In the genomic region with DNA sequence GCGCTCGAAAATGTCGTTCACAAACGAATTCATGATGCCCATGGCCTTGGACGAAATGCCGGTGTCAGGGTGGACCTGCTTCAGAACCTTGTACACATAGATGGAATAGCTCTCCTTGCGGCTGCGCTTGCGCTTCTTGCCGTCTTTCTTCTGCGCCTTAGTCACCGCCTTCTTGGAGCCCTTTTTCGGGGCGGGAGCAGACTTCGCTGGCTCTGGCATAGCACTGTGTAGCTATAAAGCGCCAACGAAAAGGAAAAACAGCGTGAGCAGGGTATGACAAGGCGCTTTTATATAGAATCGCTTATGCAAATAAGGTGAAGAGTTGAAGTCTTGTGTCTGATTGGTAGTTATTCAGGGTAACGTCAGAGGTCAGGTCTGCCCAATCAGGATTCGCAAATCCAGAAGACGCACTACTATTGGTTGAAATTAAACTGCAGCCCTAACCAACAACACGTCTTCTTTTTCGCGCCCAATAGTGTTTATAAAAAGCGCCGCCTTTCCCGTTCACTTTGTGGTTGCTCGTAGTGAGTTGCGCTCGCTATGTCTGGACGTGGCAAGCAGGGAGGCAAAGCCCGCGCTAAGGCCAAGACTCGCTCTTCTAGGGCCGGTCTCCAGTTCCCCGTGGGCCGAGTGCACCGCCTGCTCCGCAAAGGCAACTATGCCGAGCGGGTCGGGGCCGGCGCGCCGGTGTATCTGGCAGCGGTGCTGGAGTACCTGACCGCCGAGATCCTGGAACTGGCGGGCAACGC, we compare ENCODE assay signal across 8 cellular contexts.
DNase-seq lines count a peak whose midpoint lies in the region; ATAC-seq and TF ChIP-seq lines count a peak whose summit lies in the region.

No MANE protein-coding gene starts in this region.

- H3K4me3 ChIP-seq in AG10803 (ENCODE audit: low read length) = peak overlapping the region; percentile 70

- DNase-seq in AG10803 (ENCODE audit: low read depth) = peak; percentile 100
- peak; percentile 98 for DNase-seq in NCI-H345 treated with DMSO at 0.1 percent for 48 hours (lab: John Stamatoyannopoulos, UW; ENCODE audit: unreplicated experiment)
- DNase-seq in kidney glomerular epithelial cell (lab: John Stamatoyannopoulos, UW) = peak; percentile 99
- DNase-seq in stimulated activated CD4-positive, alpha-beta T cell treated with anti-CD3 and anti-CD28 coated beads, Interleukin-15, amount 100 ng/mL, for 48 hours (ENCODE audit: low read depth in 2 of 2) = peak; percentile 80 to 89

- 0 out of 2 replicates have a peak, but pooled peaks have one; percentile 1 for TF ChIP-seq CTCF in AG10803 (conservative IDR thresholded peaks at IDR 0.05; ENCODE audit: low read length)

- peak overlapping the region; percentile 83 for H3K27ac ChIP-seq in cingulate gyrus (ENCODE audit: low read depth, low read length)

- peak; percentile 76 for ATAC-seq in GM19025 (IDR thresholded peaks at IDR 0.05; ENCODE audit: low read depth, unreplicated experiment)
- ATAC-seq in HG03342 (IDR thresholded peaks at IDR 0.05; ENCODE audit: unreplicated experiment) = peak; percentile 73
- peak; percentile 88 to 90 for ATAC-seq in activated CD4-positive, CD25-positive, alpha-beta regulatory T cell treated with anti-CD3 and anti-CD28 coated beads, Interleukin-2, amount 50 U/mL, for 24 hours

Comparison
In these comparisons a context has a peak if more than half of its experiments do, and no peak if none do; other contexts are left out.
1. Peak in every context shown above with its lines: DNase-seq, ATAC-seq, H3K4me3 ChIP-seq and H3K27ac ChIP-seq.